8 cellular contexts compared by ENCODE assay signal in genomic region chr17:28613916-28614315, GRCh38. TPM values are rescaled to one million over a fixed set of nuclear protein-coding genes. Genes with fewer than 3 reads are reported as not detected.
DNase-seq lines count a peak whose midpoint lies in the region; ATAC-seq and TF ChIP-seq lines count a peak whose summit lies in the region.

RSKR (minus strand) TSS chr17:28614185; CDS start chr17:28614161, 24 bp downstream.

- DNase-seq in activated CD4-positive, alpha-beta T cell treated with anti-CD3 and anti-CD28 coated beads for 36 hours: no peak
- DNase-seq in activated CD4-positive, alpha-beta T cell treated with anti-CD3 and anti-CD28 coated beads for 1 hour: no peak
- DNase-seq in fibroblast of gingiva (ENCODE audit: low read depth) (peak; percentile 15), progenitor cell of endocrine pancreas (ENCODE audit: low spot score, unreplicated experiment) (no peak), OCI-M2 (lab: John Stamatoyannopoulos, UW; ENCODE audit: unreplicated experiment) (no peak)

- POLR2A ChIA-PET in activated CD4-positive, alpha-beta T cell treated with anti-CD3 and anti-CD28 coated beads for 36 hours (lab: Charles Lee): interaction anchor here (0.6 to 0.9 kb wide), 2 partner anchors 28 to 50 kb away, joined by 7 read pairs; no protein-coding TSS in a partner anchor

- H3K4me3 Mint-ChIP-seq in activated CD4-positive, alpha-beta T cell treated with anti-CD3 and anti-CD28 coated beads for 36 hours: no peak within 1 kb of the TSS
- H3K4me3 Mint-ChIP-seq in T-helper 1 cell treated with Interleukin-12 subunit alpha and Interleukin-12 subunit beta and Interleukin-4 antibody, amounts not matched to agents 30 μg/mL and 1 μg/mL, for 36 hours: no peak within 1 kb of the TSS
- no peak within 1 kb of the TSS for H3K4me3 Mint-ChIP-seq in progenitor cell of endocrine pancreas (ENCODE audit: low read depth)

- CTCF ChIA-PET in activated CD4-positive, alpha-beta T cell treated with anti-CD3 and anti-CD28 coated beads for 36 hours (lab: Charles Lee): interaction anchor here (0.8 to 1.9 kb wide), 3 partner anchors 23 to 376 kb away, joined by 3 to 6 read pairs (median 5); no protein-coding TSS in a partner anchor

- intact Hi-C loops in activated CD4-positive, alpha-beta T cell treated with anti-CD3 and anti-CD28 coated beads for 36 hours (cut with DNase I, micrococcal nuclease): loop anchor here (1.0 to 2.0 kb wide), 2 partner anchors 65 to 120 kb away; no protein-coding TSS in a partner anchor

- no peaks in the 10 kb centered on the region for H3K9me3 Mint-ChIP-seq in activated CD4-positive, alpha-beta T cell treated with anti-CD3 and anti-CD28 coated beads for 36 hours (ENCODE audit: low read depth)
- no peaks in the 10 kb centered on the region for H3K9me3 Mint-ChIP-seq in T-helper 1 cell treated with Interleukin-12 subunit alpha and Interleukin-12 subunit beta and Interleukin-4 antibody, amounts not matched to agents 30 μg/mL and 1 μg/mL, for 36 hours
- no peaks in the 10 kb centered on the region for H3K9me3 Mint-ChIP-seq in progenitor cell of endocrine pancreas (ENCODE audit: low read depth)

- no peaks in the 10 kb centered on the region for H3K27me3 Mint-ChIP-seq in activated CD4-positive, alpha-beta T cell treated with anti-CD3 and anti-CD28 coated beads for 36 hours
- H3K27me3 Mint-ChIP-seq in T-helper 1 cell treated with Interleukin-12 subunit alpha and Interleukin-12 subunit beta and Interleukin-4 antibody, amounts not matched to agents 30 μg/mL and 1 μg/mL, for 36 hours (ENCODE audit: low read depth): no peaks in the 10 kb centered on the region
- no peaks in the 10 kb centered on the region for H3K27me3 Mint-ChIP-seq in progenitor cell of endocrine pancreas

- peaks cover 3% of the 10 kb centered on the region for H3K4me1 Mint-ChIP-seq in activated CD4-positive, alpha-beta T cell treated with anti-CD3 and anti-CD28 coated beads for 36 hours
- no peaks in the 10 kb centered on the region for H3K4me1 Mint-ChIP-seq in T-helper 1 cell treated with Interleukin-12 subunit alpha and Interleukin-12 subunit beta and Interleukin-4 antibody, amounts not matched to agents 30 μg/mL and 1 μg/mL, for 36 hours (ENCODE audit: low read depth)
- H3K4me1 Mint-ChIP-seq in progenitor cell of endocrine pancreas (ENCODE audit: low read depth): no peaks in the 10 kb centered on the region

- TF ChIP-seq CTCF in progenitor cell of endocrine pancreas (IDR thresholded peaks at IDR 0.05; ENCODE audit: unreplicated experiment): no peak

- H3K27ac Mint-ChIP-seq in activated CD4-positive, alpha-beta T cell treated with anti-CD3 and anti-CD28 coated beads for 36 hours: peak within 1 kb of the TSS; percentile 53
- H3K27ac Mint-ChIP-seq in T-helper 1 cell treated with Interleukin-12 subunit alpha and Interleukin-12 subunit beta and Interleukin-4 antibody, amounts not matched to agents 30 μg/mL and 1 μg/mL, for 36 hours: peak within 1 kb of the TSS; percentile 45
- peak within 1 kb of the TSS; percentile 81 for H3K27ac Mint-ChIP-seq in progenitor cell of endocrine pancreas

- peaks cover 37% of the 10 kb centered on the region for H3K36me3 Mint-ChIP-seq in activated CD4-positive, alpha-beta T cell treated with anti-CD3 and anti-CD28 coated beads for 36 hours (ENCODE audit: low read depth)
- H3K36me3 Mint-ChIP-seq in T-helper 1 cell treated with Interleukin-12 subunit alpha and Interleukin-12 subunit beta and Interleukin-4 antibody, amounts not matched to agents 30 μg/mL and 1 μg/mL, for 36 hours (ENCODE audit: low read depth): peaks cover 45% of the 10 kb centered on the region
- H3K36me3 Mint-ChIP-seq in progenitor cell of endocrine pancreas (ENCODE audit: insufficient read depth): peaks cover 29% of the 10 kb centered on the region

- no peak for ATAC-seq in activated CD4-positive, alpha-beta T cell treated with anti-CD3 and anti-CD28 coated beads for 36 hours
- ATAC-seq in HG02938 (IDR thresholded peaks at IDR 0.05; ENCODE audit: unreplicated experiment): no peak
- no peak for ATAC-seq in HG03432 (IDR thresholded peaks at IDR 0.05; ENCODE audit: unreplicated experiment)

RNA-seq across cellular contexts. Expression of gene RSKR, which starts in this region (rescaled TPM):
- 10 to 100 TPM; 17.6 to 21.4 TPM for total RNA-seq in activated CD4-positive, alpha-beta T cell treated with anti-CD3 and anti-CD28 coated beads for 36 hours
- total RNA-seq in progenitor cell of endocrine pancreas: 35.5 and 36.7 TPM in 2 replicates
